Comparison of ENCODE assay signal across 1 cellular context in genomic region chr1:54839824-54840223, GRCh38.
TF ChIP-seq lines count a peak whose summit lies in the region.

No MANE protein-coding gene starts in this region.

TF ChIP-seq in GM12878, 131 proteins besides CTCF, POLR2A, EP300 and RAD21:
- TF ChIP-seq BACH1 (IDR thresholded peaks at IDR 0.05; ENCODE audit: borderline replicate concordance) (no peak), EZH2 (IDR thresholded peaks at IDR 0.05; ENCODE audit: borderline replicate concordance, control insufficient read depth, low read depth, low read length) (no peak), FOXK2 (IDR thresholded peaks at IDR 0.05) (no peak), TARDBP (IDR thresholded peaks at IDR 0.05; ENCODE audit: borderline replicate concordance) (no peak), CUX1 (IDR thresholded peaks at IDR 0.05; ENCODE audit: insufficient replicate concordance, low read depth, low read length) (no peak), ZZZ3 (IDR thresholded peaks at IDR 0.05; ENCODE audit: control insufficient read depth, insufficient read length, low read depth) (no peak), TCF7 (IDR thresholded peaks at IDR 0.05; ENCODE audit: borderline replicate concordance) (no peak), FOXM1 (IDR thresholded peaks at IDR 0.05; ENCODE audit: low read depth, low read length) (no peak), ZNF217 (IDR thresholded peaks at IDR 0.05) (no peak), NR2F1 (conservative IDR thresholded peaks at IDR 0.05) (no peak), SMAD5 (IDR thresholded peaks at IDR 0.05; ENCODE audit: low read depth) (no peak), MTA2 (IDR thresholded peaks at IDR 0.05; ENCODE audit: low read depth) (no peak), GATAD2B (conservative IDR thresholded peaks at IDR 0.05; ENCODE audit: low read depth) (no peak), CHD1 (IDR thresholded peaks at IDR 0.05; ENCODE audit: low read depth, low read length) (no peak), RBBP5 (conservative IDR thresholded peaks at IDR 0.05) (no peak), POLR2AphosphoS2 (IDR thresholded peaks at IDR 0.05; ENCODE audit: low read depth, low read length) (no peak), NR2C2 (IDR thresholded peaks at IDR 0.05; ENCODE audit: borderline replicate concordance, control insufficient read depth, insufficient read length, low read depth) (no peak), CEBPZ (IDR thresholded peaks at IDR 0.05; ENCODE audit: low read depth, low read length) (no peak), BHLHE40 (IDR thresholded peaks at IDR 0.05; ENCODE audit: borderline replicate concordance in 1 of 2, low read depth in 2 of 2, low read length in 1 of 2) (no peak)
